ENCODE assay signal across 20 cellular contexts in the genomic region with DNA sequence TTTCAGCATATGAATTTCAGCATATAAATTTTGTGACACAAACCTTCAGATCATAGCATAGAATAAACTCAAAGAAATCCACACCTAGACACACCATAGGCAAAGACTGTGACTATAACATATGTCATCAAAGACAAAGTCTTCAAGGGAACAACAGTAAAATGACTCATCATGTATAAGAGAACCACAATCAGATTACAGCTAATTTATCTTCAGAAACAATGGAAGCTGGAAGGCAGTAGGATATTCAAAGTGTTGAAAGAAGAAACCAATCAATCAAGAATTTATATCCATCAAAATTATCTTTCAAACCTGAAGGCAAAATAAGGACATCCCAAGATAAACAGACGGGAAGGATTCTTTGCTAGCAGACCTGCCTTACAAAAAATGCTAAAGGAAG. TPM values are rescaled to one million over a fixed set of nuclear protein-coding genes. Genes with fewer than 3 reads are reported as not detected.
DNase-seq lines count a peak whose midpoint lies in the region; ATAC-seq, FAIRE-seq and TF ChIP-seq lines count a peak whose summit lies in the region.
"Had no signal": no experiment of that assay in that cellular context is flagged by ENCODE, and none has a peak within 500 bp of the region (broad histone marks: within the 10 kb centered on the region; RNA-seq: fewer than 3 reads in every experiment).

No MANE protein-coding gene starts in this region.

- peak; percentile 36 for ATAC-seq in activated naive CD8-positive, alpha-beta T cell treated with anti-CD3 and anti-CD28 coated beads, Interleukin-2, amount 50 U/mL, for 24 hours
- no peak for ATAC-seq in GM18519 (IDR thresholded peaks at IDR 0.05; ENCODE audit: low FRiP score, unreplicated experiment)

- CTCF ChIA-PET in endothelial cell of umbilical vein (lab: Charles Lee): no interaction called here

- H3K4me1 ChIP-seq in endothelial cell of umbilical vein (ENCODE audit: control insufficient read depth, extremely low read depth, insufficient read depth, low read length) (no peaks in the 10 kb centered on the region), smooth muscle cell (ENCODE audit: low read depth) (peaks cover 9% of the 10 kb centered on the region)
- H3K4me1 ChIP-seq: ascending aorta had no signal

- no peak for DNase-seq in activated naive CD8-positive, alpha-beta T cell treated with anti-CD3 and anti-CD28 coated beads, Interleukin-2, amount 50 U/mL, for 24 hours
- no peak for DNase-seq in activated naive CD8-positive, alpha-beta T cell treated with anti-CD3 and anti-CD28 coated beads for 36 hours
- DNase-seq in OCI-M1 (lab: John Stamatoyannopoulos, UW): peak; percentile 32
- no peak for DNase-seq in endothelial cell of umbilical vein (ENCODE audit: low read depth, low spot score)
- DNase-seq in smooth muscle cell (lab: John Stamatoyannopoulos, UW; ENCODE audit: unreplicated experiment): no peak
- no peak for DNase-seq in DMS153 (lab: John Stamatoyannopoulos, UW)
- no peak for DNase-seq in iPS-NIHi7 (ENCODE audit: extremely low spot score)
- DNase-seq: activated CD4-positive, CD25-positive, alpha-beta regulatory T cell treated with anti-CD3 and anti-CD28 coated beads, Interleukin-2, amount 50 U/mL, for 72 hours; activated gamma-delta T cell treated with Interleukin-2 at 50 U/mL for 16 hours; glutamatergic neuron; NCI-H1417 treated with DMSO at 0.1 percent for 48 hours; NCI-H226; NK-92 treated with Interleukin-12 subunit alpha and Interleukin-12 subunit beta, amount 100 ng/mL, for 24 hours; SIG-M5; stimulated activated CD4-positive, alpha-beta T cell treated with anti-CD3 and anti-CD28 coated beads, Interleukin-4, amount 100 ng/mL, for 24 hours had no signal

- H3K9me3 ChIP-seq in endothelial cell of umbilical vein (replicated peaks; ENCODE audit: control insufficient read depth, insufficient read depth, low read length) (no peaks in the 10 kb centered on the region), smooth muscle cell (replicated peaks; ENCODE audit: low read depth) (no peaks in the 10 kb centered on the region)
- H3K9me3 ChIP-seq: ascending aorta had no signal

- H3K4me3 ChIP-seq in endothelial cell of umbilical vein (replicated peaks in 1 of 3; ENCODE audit: insufficient read depth in 1 of 3, low read depth in 1 of 3, low read length in 3 of 3): no peak overlapping the region
- H3K4me3 ChIP-seq in smooth muscle cell: no peak overlapping the region
- H3K4me3 ChIP-seq: ascending aorta, coronary artery had no signal

- FAIRE-seq in endothelial cell of umbilical vein (lab: Jason Lieb, UNC): no peak

- H3K4me2 ChIP-seq in endothelial cell of umbilical vein (ENCODE audit: insufficient read depth, low read length) (no peak overlapping the region), smooth muscle cell (no peak overlapping the region)

- no peak for TF ChIP-seq POLR2A in endothelial cell of umbilical vein (IDR thresholded peaks at IDR 0.05; ENCODE audit: low read depth, low read length)

- BruUV-seq in endothelial cell of umbilical vein (replicated peaks; lab: Mats Ljungman, UMichigan): no TSS peak

- H3K9ac ChIP-seq in endothelial cell of umbilical vein (replicated peaks; ENCODE audit: extremely low read depth, insufficient read depth, low read length) (no peak overlapping the region), smooth muscle cell (ENCODE audit: low read depth) (no peak overlapping the region)

- H3K36me3 Mint-ChIP-seq in activated naive CD8-positive, alpha-beta T cell treated with anti-CD3 and anti-CD28 coated beads, Interleukin-2, amount 50 U/mL, for 24 hours (ENCODE audit: low read depth): no peaks in the 10 kb centered on the region
- H3K36me3 Mint-ChIP-seq in activated naive CD8-positive, alpha-beta T cell treated with anti-CD3 and anti-CD28 coated beads for 36 hours: no peaks in the 10 kb centered on the region

- no peak overlapping the region for H3K27ac Mint-ChIP-seq in activated naive CD8-positive, alpha-beta T cell treated with anti-CD3 and anti-CD28 coated beads, Interleukin-2, amount 50 U/mL, for 24 hours
- H3K27ac Mint-ChIP-seq in activated naive CD8-positive, alpha-beta T cell treated with anti-CD3 and anti-CD28 coated beads for 36 hours: no peak overlapping the region
- H3K27ac Mint-ChIP-seq: T-helper 1 cell treated with Interleukin-12 subunit alpha and Interleukin-12 subunit beta and Interleukin-4 antibody, amounts not matched to agents 30 μg/mL and 1 μg/mL, for 36 hours had no signal

- H3K36me3 ChIP-seq in endothelial cell of umbilical vein (ENCODE audit: control insufficient read depth in 2 of 2, extremely low read depth in 1 of 2, insufficient read depth in 2 of 2, low read length in 2 of 2) (no peaks in the 10 kb centered on the region), smooth muscle cell (ENCODE audit: low read depth) (no peaks in the 10 kb centered on the region)
- H3K36me3 ChIP-seq: ascending aorta had no signal

- no peak overlapping the region for H2AFZ ChIP-seq in endothelial cell of umbilical vein (ENCODE audit: low read depth, low read length)
- H2AFZ ChIP-seq in smooth muscle cell (ENCODE audit: low read depth): no peak overlapping the region

- no peaks in the 10 kb centered on the region for H3K9me3 Mint-ChIP-seq in activated naive CD8-positive, alpha-beta T cell treated with anti-CD3 and anti-CD28 coated beads, Interleukin-2, amount 50 U/mL, for 24 hours
- H3K9me3 Mint-ChIP-seq in activated naive CD8-positive, alpha-beta T cell treated with anti-CD3 and anti-CD28 coated beads for 36 hours: no peaks in the 10 kb centered on the region
- H3K9me3 Mint-ChIP-seq: T-helper 1 cell treated with Interleukin-12 subunit alpha and Interleukin-12 subunit beta and Interleukin-4 antibody, amounts not matched to agents 30 μg/mL and 1 μg/mL, for 36 hours had no signal

- H3K4me3 Mint-ChIP-seq in activated naive CD8-positive, alpha-beta T cell treated with anti-CD3 and anti-CD28 coated beads, Interleukin-2, amount 50 U/mL, for 24 hours: no peak overlapping the region
- H3K4me3 Mint-ChIP-seq in activated naive CD8-positive, alpha-beta T cell treated with anti-CD3 and anti-CD28 coated beads for 36 hours: no peak overlapping the region
- H3K4me3 Mint-ChIP-seq: T-helper 1 cell treated with Interleukin-12 subunit alpha and Interleukin-12 subunit beta and Interleukin-4 antibody, amounts not matched to agents 30 μg/mL and 1 μg/mL, for 36 hours had no signal

- H3K27me3 Mint-ChIP-seq in activated naive CD8-positive, alpha-beta T cell treated with anti-CD3 and anti-CD28 coated beads, Interleukin-2, amount 50 U/mL, for 24 hours: peaks cover 25% of the 10 kb centered on the region
- peaks cover 29% of the 10 kb centered on the region for H3K27me3 Mint-ChIP-seq in activated naive CD8-positive, alpha-beta T cell treated with anti-CD3 and anti-CD28 coated beads for 36 hours

- H3K4me1 Mint-ChIP-seq in activated naive CD8-positive, alpha-beta T cell treated with anti-CD3 and anti-CD28 coated beads, Interleukin-2, amount 50 U/mL, for 24 hours: no peaks in the 10 kb centered on the region
- no peaks in the 10 kb centered on the region for H3K4me1 Mint-ChIP-seq in activated naive CD8-positive, alpha-beta T cell treated with anti-CD3 and anti-CD28 coated beads for 36 hours

- intact Hi-C loops in endothelial cell of umbilical vein (cut with micrococcal nuclease): no loop called here

- H3K27me3 ChIP-seq in endothelial cell of umbilical vein (ENCODE audit: control insufficient read depth in 2 of 2, insufficient read depth in 2 of 2, low read length in 2 of 2): no peaks in the 10 kb centered on the region
- no peaks in the 10 kb centered on the region for H3K27me3 ChIP-seq in smooth muscle cell (ENCODE audit: low read depth)
- H3K27me3 ChIP-seq: ascending aorta had no signal

- no peak overlapping the region for H3K27ac ChIP-seq in endothelial cell of umbilical vein (ENCODE audit: insufficient read depth, low read depth, low read length)
- H3K27ac ChIP-seq in smooth muscle cell (ENCODE audit: low read depth): peak overlapping the region; percentile 40
- H3K27ac ChIP-seq: ascending aorta, coronary artery had no signal

- no peaks in the 10 kb centered on the region for H4K20me1 ChIP-seq in endothelial cell of umbilical vein (replicated peaks; ENCODE audit: control insufficient read depth, extremely low read depth, insufficient read depth, low read length)
- H4K20me1 ChIP-seq in smooth muscle cell (ENCODE audit: low read depth): no peaks in the 10 kb centered on the region

- H3K9me1 ChIP-seq in endothelial cell of umbilical vein (replicated peaks; ENCODE audit: control insufficient read depth, extremely low read depth, insufficient read depth, low read length): no peaks in the 10 kb centered on the region

- no peaks in the 10 kb centered on the region for H3F3A ChIP-seq in smooth muscle cell (ENCODE audit: low read depth)

- H3K79me2 ChIP-seq in endothelial cell of umbilical vein (ENCODE audit: control insufficient read depth, insufficient read depth, low read length): no peaks in the 10 kb centered on the region
- no peaks in the 10 kb centered on the region for H3K79me2 ChIP-seq in smooth muscle cell (ENCODE audit: low read depth)

- POLR2A ChIA-PET in endothelial cell of umbilical vein (lab: Charles Lee): no interaction called here

- WGBS in smooth muscle cell (ENCODE audit: low lambda C conversion rate): 75% methylated on average over 1 of the region's 1 CpG

- no peak for TF ChIP-seq CTCF in endothelial cell of umbilical vein (IDR thresholded peaks at IDR 0.05; ENCODE audit: extremely low read depth in 1 of 2, insufficient read depth in 1 of 2, low read depth in 1 of 2, low read length in 2 of 2)
- no peak for TF ChIP-seq CTCF in smooth muscle cell (IDR thresholded peaks at IDR 0.05; ENCODE audit: borderline replicate concordance, insufficient read depth, poor library complexity, severe bottlenecking)

- dilution Hi-C loops in endothelial cell of umbilical vein (cut with MboI; ENCODE audit: extremely low pct_ligation_motif_present, low sequenced_read_pairs): no loop called here

TF ChIP-seq in endothelial cell of umbilical vein, 7 proteins besides CTCF, POLR2A, EP300 and RAD21 (continues in another document):
- TF ChIP-seq JUN (IDR thresholded peaks at IDR 0.05; ENCODE audit: borderline replicate concordance, insufficient read depth, insufficient read length, low read depth) (peak; percentile 46), FOS (IDR thresholded peaks at IDR 0.05; ENCODE audit: borderline replicate concordance, insufficient read depth, low read length) (peak; percentile 57), MYC (IDR thresholded peaks at IDR 0.05; ENCODE audit: low read depth, low read length) (no peak)

RNA-seq across cellular contexts. Expression of a gene that starts 29.0 kb away (rescaled TPM):
- total RNA-seq in activated naive CD8-positive, alpha-beta T cell treated with anti-CD3 and anti-CD28 coated beads for 36 hours: not detected
- not detected in 2 replicates for total RNA-seq in endothelial cell of umbilical vein
- polyA plus RNA-seq in endothelial cell of umbilical vein: not detected in 2 replicates
- polyA plus RNA-seq in endothelial cell of umbilical vein (2011; cell fraction: cytosol; rRNA removed): not detected in 2 replicates
- not detected in 2 replicates for polyA plus RNA-seq in endothelial cell of umbilical vein (2011; cell fraction: nucleus; rRNA removed)
- polyA plus RNA-seq in endothelial cell of umbilical vein (2012): not detected in 2 replicates
- polyA minus RNA-seq in endothelial cell of umbilical vein: 8.3 and 11.2 TPM in 2 replicates
- not detected for polyA minus RNA-seq in endothelial cell of umbilical vein (2011; cell fraction: cytosol; rRNA and poly(A)+ RNA removed)
- not detected in 2 replicates for polyA minus RNA-seq in endothelial cell of umbilical vein (2011; cell fraction: nucleus; rRNA and poly(A)+ RNA removed)
- total RNA-seq in smooth muscle cell: 3,515 and 3,549 TPM in 2 replicates
- polyA plus RNA-seq in smooth muscle cell: 10,448 and 15,731 TPM in 2 replicates
- total RNA-seq: lower leg skin had no signal

Comparison
In these comparisons a context has a peak if more than half of its experiments do, and no peak if none do; other contexts are left out.
1. RNA of a gene that starts 29.0 kb away (total RNA-seq): 3,515 to 3,549 TPM in smooth muscle cell; not detected in activated naive CD8-positive, alpha-beta T cell treated with anti-CD3 and anti-CD28 coated beads for 36 hours and not detected in endothelial cell of umbilical vein; every median in the first group is over 1,000 times any median in the second.